9 cellular contexts compared by ENCODE assay signal in the genomic region with DNA sequence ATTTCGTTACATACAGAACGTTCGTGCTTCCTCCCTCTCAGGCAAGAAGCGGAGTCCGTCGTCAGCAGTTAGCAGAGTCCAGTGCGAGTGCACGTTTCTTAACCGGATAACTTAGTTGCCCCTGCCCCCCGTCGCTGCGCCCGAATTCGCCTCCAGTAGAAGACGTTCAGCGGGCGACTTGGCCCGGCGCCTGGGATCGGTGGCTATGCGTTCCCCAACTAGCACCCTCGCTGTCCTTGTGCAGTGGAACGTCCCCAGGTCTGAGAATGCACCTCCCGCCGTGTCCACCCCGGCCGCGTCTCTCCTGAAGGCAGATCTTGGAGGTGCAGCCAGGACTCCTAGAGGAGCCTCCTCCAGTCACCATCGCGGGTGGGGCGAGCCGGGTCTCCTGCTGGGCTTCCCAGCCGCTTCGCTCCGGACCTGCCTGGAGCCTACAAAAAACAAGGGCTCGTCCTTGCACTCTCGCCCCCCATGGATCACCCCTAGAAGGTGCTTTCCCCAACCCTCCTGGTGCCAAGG. TPM values are rescaled to one million over a fixed set of nuclear protein-coding genes. Genes with fewer than 3 reads are reported as not detected.
DNase-seq lines count a peak whose midpoint lies in the region; ATAC-seq, FAIRE-seq and TF ChIP-seq lines count a peak whose summit lies in the region.
"Had no signal": no experiment of that assay in that cellular context is flagged by ENCODE, and none has a peak within 500 bp of the region (broad histone marks: within the 10 kb centered on the region; RNA-seq: fewer than 3 reads in every experiment).

No MANE protein-coding gene starts in this region.

- ATAC-seq in HG02571 (IDR thresholded peaks at IDR 0.05; ENCODE audit: unreplicated experiment): no peak

- H3K27me3 Mint-ChIP-seq in nephron progenitor cell (ENCODE audit: low read depth, poor library complexity): peaks cover 75% of the 10 kb centered on the region

- peaks cover 12% of the 10 kb centered on the region for H3K9me3 Mint-ChIP-seq in nephron progenitor cell

- no peak overlapping the region for H3K27ac ChIP-seq in AG04450 (ENCODE audit: low read depth, low read length)

- no peak overlapping the region for H3K27ac Mint-ChIP-seq in nephron progenitor cell

- no peak for FAIRE-seq in GM19239 (lab: Jason Lieb, UNC)

- H3K4me3 Mint-ChIP-seq in nephron progenitor cell: peak overlapping the region; percentile 84

- DNase-seq in AG04450 (ENCODE audit: low read depth, low spot score) (no peak), NCI-H1105 treated with DMSO at 0.1 percent for 48 hours (lab: John Stamatoyannopoulos, UW) (peak; percentile 59), ecto neural progenitor cell (ENCODE audit: low spot score) (peak; percentile 73), nephron progenitor cell (peak; percentile 45), GM19239 (ENCODE audit: insufficient read length, low spot score) (no peak), GM03348 (ENCODE audit: low spot score) (no peak)
- no peak for DNase-seq in activated T-cell treated with anti-CD3 and anti-CD28 coated beads, Interleukin-2, amount 50 U/mL, for 48 hours
- DNase-seq: DND-41 had no signal

- H3K36me3 Mint-ChIP-seq in nephron progenitor cell (ENCODE audit: low read depth): no peaks in the 10 kb centered on the region

- POLR2A ChIA-PET in AG04450 (lab: Yijun Ruan, JAX): no interaction called here

- CTCF ChIA-PET in AG04450 (lab: Charles Lee): interaction anchor here (0.6 to 1.7 kb wide), 4 partner anchors 388 to 424 kb away, joined by 3 to 12 read pairs (median 3); no protein-coding TSS in a partner anchor

- H3K4me3 ChIP-seq in AG04450 (ENCODE audit: low read depth, low read length): peak overlapping the region; percentile 41

- H3K27me3 ChIP-seq in AG04450 (ENCODE audit: control insufficient read depth, insufficient read depth, low read length): peaks cover 20% of the 10 kb centered on the region

- peaks cover 40% of the 10 kb centered on the region for H3K4me1 Mint-ChIP-seq in nephron progenitor cell

- no peaks in the 10 kb centered on the region; the same call in 1 of the 2 replicates for H3K9me3 ChIP-seq in AG04450 (ENCODE audit: control insufficient read depth, insufficient read depth, low read length)

- TF ChIP-seq CTCF in AG04450 (IDR thresholded peaks at IDR 0.05; ENCODE audit: low read depth, low read length): no peak
- no peak for TF ChIP-seq CTCF in nephron progenitor cell (IDR thresholded peaks at IDR 0.05)

RNA-seq across cellular contexts. Expression of gene PCSK2, which starts 0.9 kb away (rescaled TPM):
- polyA plus RNA-seq in AG04450 (2011; rRNA removed): not detected in 2 replicates
- not detected in 2 replicates for polyA minus RNA-seq in AG04450 (2011; rRNA and poly(A)+ RNA removed)

Comparison
In these comparisons a context has a peak if more than half of its experiments do, and no peak if none do; other contexts are left out.
1. DNase-seq: peak in NCI-H1105 treated with DMSO at 0.1 percent for 48 hours (single experiment), ecto neural progenitor cell (single experiment) and nephron progenitor cell (single experiment); none in AG04450 (single experiment), GM19239 (single experiment), GM03348 (single experiment) and activated T-cell treated with anti-CD3 and anti-CD28 coated beads, Interleukin-2, amount 50 U/mL, for 48 hours (0 of 2).